ENCODE assay signal across 11 cellular contexts in the genomic region with DNA sequence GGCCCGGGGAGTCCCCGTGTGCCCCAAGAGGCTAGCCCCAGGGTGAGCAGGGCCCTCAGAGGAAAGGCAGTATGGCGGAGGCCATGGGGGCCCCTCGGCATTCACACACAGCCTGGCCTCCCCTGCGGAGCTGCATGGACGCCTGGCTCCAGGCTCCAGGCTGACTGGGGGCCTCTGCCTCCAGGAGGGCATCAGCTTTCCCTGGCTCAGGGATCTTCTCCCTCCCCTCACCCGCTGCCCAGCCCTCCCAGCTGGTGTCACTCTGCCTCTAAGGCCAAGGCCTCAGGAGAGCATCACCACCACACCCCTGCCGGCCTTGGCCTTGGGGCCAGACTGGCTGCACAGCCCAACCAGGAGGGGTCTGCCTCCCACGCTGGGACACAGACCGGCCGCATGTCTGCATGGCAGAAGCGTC.
"Had no signal": no experiment of that assay in that cellular context is flagged by ENCODE, and none has a peak within 500 bp of the region (broad histone marks: within the 10 kb centered on the region; RNA-seq: fewer than 3 reads in every experiment).

No MANE protein-coding gene starts in this region.

- H3K4me3 ChIP-seq: ascending aorta, gastrocnemius medialis, upper lobe of left lung had no signal

- H3K9me3 ChIP-seq: ascending aorta, gastrocnemius medialis, upper lobe of left lung had no signal

- ATAC-seq: natural killer cell treated with Interleukin-12 subunit alpha and Interleukin-12 subunit beta and Interleukin-15 and Interleukin-18, amount 100 ng/mL, for 72 hours; stimulated activated effector memory CD8-positive, alpha-beta T cell treated with anti-CD3 and anti-CD28 coated beads, Interleukin-12 subunit alpha, Interleukin-12 subunit beta, amount 100 ng/mL, for 72 hours had no signal

- H3K4me1 ChIP-seq: ascending aorta, gastrocnemius medialis had no signal

- H3K27me3 ChIP-seq: ascending aorta, upper lobe of left lung had no signal

- H3K27ac ChIP-seq: ascending aorta, upper lobe of left lung, VCaP had no signal

- DNase-seq: activated CD4-positive, alpha-beta memory T cell treated with anti-CD3 and anti-CD28 coated beads, Interleukin-2, amount 10 ng/mL, durations not matched to agents 7 days and 5 days; activated CD8-positive, alpha-beta memory T cell treated with anti-CD3 and anti-CD28 coated beads, Interleukin-2, amount 50 U/mL, for 4 hours; kidney glomerular epithelial cell; small intestine; T1000 had no signal

- H3K36me3 ChIP-seq: ascending aorta, gastrocnemius medialis, upper lobe of left lung had no signal
